Comparison of ENCODE assay signal across 10 cellular contexts in the genomic region with DNA sequence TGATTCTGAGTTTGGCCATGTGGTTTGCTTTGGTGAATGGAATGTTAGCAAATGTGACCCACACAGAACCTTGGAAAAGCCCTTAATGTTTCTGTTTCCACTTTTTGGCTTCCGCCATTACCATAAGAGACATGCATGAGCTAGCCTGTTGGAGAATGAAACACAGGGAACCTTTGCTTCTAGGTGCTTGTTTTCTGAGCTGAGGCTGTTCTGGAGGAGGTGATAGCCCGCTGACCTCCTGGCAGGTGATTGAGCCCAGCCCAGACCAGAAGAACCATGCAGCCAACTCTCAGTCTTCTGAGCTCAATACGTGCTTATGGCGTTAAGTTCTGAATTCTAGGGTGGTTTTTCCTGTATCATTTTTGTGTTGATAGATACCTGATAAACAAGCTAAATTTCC.
DNase-seq lines count a peak whose midpoint lies in the region; ATAC-seq and TF ChIP-seq lines count a peak whose summit lies in the region.
"Had no signal": no experiment of that assay in that cellular context is flagged by ENCODE, and none has a peak within 500 bp of the region (broad histone marks: within the 10 kb centered on the region; RNA-seq: fewer than 3 reads in every experiment).

No MANE protein-coding gene starts in this region.

- no peaks in the 10 kb centered on the region for H3K27me3 Mint-ChIP-seq in CD4-positive, CD25-positive, alpha-beta regulatory T cell
- peaks cover 0 to 2% of the 10 kb centered on the region in 2 donors for H3K27me3 Mint-ChIP-seq in natural killer cell treated with Interleukin-12 subunit alpha and Interleukin-12 subunit beta and Interleukin-15 and Interleukin-18, amount 100 ng/mL, for 72 hours

- H3K9ac ChIP-seq in KMS-11 (peak overlapping the region; percentile 11; the same call in 1 of the 2 replicates), mammary epithelial cell (ENCODE audit: insufficient read depth, low read length) (no peak overlapping the region)

- H3K9me3 Mint-ChIP-seq in CD4-positive, CD25-positive, alpha-beta regulatory T cell = no peaks in the 10 kb centered on the region
- no peaks in the 10 kb centered on the region for H3K9me3 Mint-ChIP-seq in natural killer cell treated with Interleukin-12 subunit alpha and Interleukin-12 subunit beta and Interleukin-15 and Interleukin-18, amount 100 ng/mL, for 72 hours

- no peaks in the 10 kb centered on the region for H3K36me3 ChIP-seq in CD4-positive, CD25-positive, alpha-beta regulatory T cell (ENCODE audit: control insufficient read depth, insufficient read depth, low read length)
- no peaks in the 10 kb centered on the region for H3K36me3 ChIP-seq in KMS-11 (ENCODE audit: insufficient read depth)
- H3K36me3 ChIP-seq in mammary epithelial cell (ENCODE audit: insufficient read depth, low read length) = no peaks in the 10 kb centered on the region
- H3K36me3 ChIP-seq: neutrophil had no signal

- H3K79me2 ChIP-seq in KMS-11 (ENCODE audit: insufficient read depth, low read depth) (no peaks in the 10 kb centered on the region), mammary epithelial cell (ENCODE audit: insufficient read depth, low read length) (no peaks in the 10 kb centered on the region)

- in situ Hi-C loops in mammary epithelial cell (cut with MboI; ENCODE audit: low sequenced_read_pairs in 2 of 2) = no loop called here

- 93% methylated on average over 4 of the region's 4 CpGs for WGBS in mammary epithelial cell (ENCODE audit: low coverage, missing lambda C conversion rate)

- H3K27me3 ChIP-seq in CD4-positive, CD25-positive, alpha-beta regulatory T cell (ENCODE audit: control insufficient read depth, insufficient read depth, low read length) = no peaks in the 10 kb centered on the region
- no peaks in the 10 kb centered on the region for H3K27me3 ChIP-seq in KMS-11 (ENCODE audit: insufficient read depth, low read depth)
- no peaks in the 10 kb centered on the region for H3K27me3 ChIP-seq in mammary epithelial cell (ENCODE audit: insufficient read depth, low read length)
- H3K27me3 ChIP-seq: neutrophil had no signal

- DNase-seq in CD4-positive, CD25-positive, alpha-beta regulatory T cell = no peak
- no peak for DNase-seq in mammary epithelial cell
- DNase-seq in natural killer cell treated with Interleukin-12 subunit alpha and Interleukin-12 subunit beta and Interleukin-15 and Interleukin-18, amount 100 ng/mL, for 72 hours (ENCODE audit: low spot score) = no peak
- no peak for DNase-seq in NCI-H2171 treated with DMSO at 0.1 percent for 48 hours (lab: John Stamatoyannopoulos, UW)
- no peak for DNase-seq in glomerular visceral epithelial cell (ENCODE audit: extremely low spot score)
- DNase-seq in GM19238 (ENCODE audit: insufficient read length, low spot score) = no peak
- DNase-seq: NCI-H526 treated with DMSO at 0.1 percent for 48 hours had no signal

- peak overlapping the region; percentile 86 to 98 (median 93) for H3K27ac Mint-ChIP-seq in CD4-positive, CD25-positive, alpha-beta regulatory T cell
- peak overlapping the region; percentile 87 to 93 for H3K27ac Mint-ChIP-seq in natural killer cell treated with Interleukin-12 subunit alpha and Interleukin-12 subunit beta and Interleukin-15 and Interleukin-18, amount 100 ng/mL, for 72 hours

- no peak for ATAC-seq in CD4-positive, CD25-positive, alpha-beta regulatory T cell (ENCODE audit: low read depth in 2 of 2)
- ATAC-seq in natural killer cell treated with Interleukin-12 subunit alpha and Interleukin-12 subunit beta and Interleukin-15 and Interleukin-18, amount 100 ng/mL, for 72 hours = no peak
- ATAC-seq in HG03432 (IDR thresholded peaks at IDR 0.05; ENCODE audit: unreplicated experiment) = no peak

- BruUV-seq in mammary epithelial cell (replicated peaks; lab: Mats Ljungman, UMichigan) = no TSS peak

- H3K4me2 ChIP-seq in KMS-11 (peak overlapping the region; percentile 53), mammary epithelial cell (ENCODE audit: insufficient read depth, low read depth, low read length) (no peak overlapping the region)

- dilution Hi-C loops in mammary epithelial cell (cut with HindIII; ENCODE audit: low sequenced_read_pairs) = no loop called here

- H2AFZ ChIP-seq in KMS-11 (ENCODE audit: low read depth) (peak overlapping the region; percentile 31), mammary epithelial cell (ENCODE audit: low read depth, low read length) (peak overlapping the region; percentile 85)

- H4K20me1 ChIP-seq in KMS-11 (ENCODE audit: insufficient read depth) (no peaks in the 10 kb centered on the region), mammary epithelial cell (ENCODE audit: insufficient read depth, low read length) (no peaks in the 10 kb centered on the region)

- peak overlapping the region; percentile 51 for H3K4me3 ChIP-seq in CD4-positive, CD25-positive, alpha-beta regulatory T cell (ENCODE audit: low read depth, low read length)
- H3K4me3 ChIP-seq in KMS-11 (IDR thresholded peaks at IDR 0.05; ENCODE audit: insufficient read depth, low read depth, low read length) = no peak overlapping the region
- no peak overlapping the region for H3K4me3 ChIP-seq in mammary epithelial cell (replicated peaks in 1 of 3; ENCODE audit: insufficient read depth in 1 of 3, low read depth in 2 of 3, low read length in 3 of 3)

- TF ChIP-seq CTCF in KMS-11 (conservative IDR thresholded peaks at IDR 0.05; ENCODE audit: low read depth, low read length) (no peak), mammary epithelial cell (conservative IDR thresholded peaks at IDR 0.05 in 1 of 2, IDR thresholded peaks at IDR 0.05 in 1 of 2; ENCODE audit: extremely low read depth in 1 of 2, insufficient read depth in 1 of 2, low read depth in 1 of 2, low read length in 2 of 2) (no peak)

- CTCF ChIA-PET in mammary epithelial cell (lab: Charles Lee; ENCODE audit: low non-redundant PET) = no interaction called here

- peak overlapping the region; percentile 60 for H3K27ac ChIP-seq in CD4-positive, CD25-positive, alpha-beta regulatory T cell (ENCODE audit: insufficient read depth, low read length, poor library complexity, severe bottlenecking)
- H3K27ac ChIP-seq in KMS-11 = peak overlapping the region; percentile 74
- no peak overlapping the region for H3K27ac ChIP-seq in mammary epithelial cell (ENCODE audit: insufficient read depth, low read depth, low read length)
- H3K27ac ChIP-seq: neutrophil had no signal

- no peaks in the 10 kb centered on the region for H3K9me3 ChIP-seq in CD4-positive, CD25-positive, alpha-beta regulatory T cell (ENCODE audit: control insufficient read depth in 2 of 2, low read length in 2 of 2)
- H3K9me3 ChIP-seq in mammary epithelial cell (replicated peaks; ENCODE audit: insufficient read depth, low read length) = no peaks in the 10 kb centered on the region
- H3K9me3 ChIP-seq: neutrophil had no signal

- no peaks in the 10 kb centered on the region for H3K36me3 Mint-ChIP-seq in CD4-positive, CD25-positive, alpha-beta regulatory T cell
- H3K36me3 Mint-ChIP-seq in natural killer cell treated with Interleukin-12 subunit alpha and Interleukin-12 subunit beta and Interleukin-15 and Interleukin-18, amount 100 ng/mL, for 72 hours = no peaks in the 10 kb centered on the region

- intact Hi-C loops in mammary epithelial cell (cut with micrococcal nuclease) = no loop called here

- peak overlapping the region in 3 of 4 donors; percentile 46 to 74 (median 61) for H3K4me3 Mint-ChIP-seq in CD4-positive, CD25-positive, alpha-beta regulatory T cell
- peak overlapping the region; percentile 81 for H3K4me3 Mint-ChIP-seq in natural killer cell treated with Interleukin-12 subunit alpha and Interleukin-12 subunit beta and Interleukin-15 and Interleukin-18, amount 100 ng/mL, for 72 hours

- peaks cover 18% of the 10 kb centered on the region for H3K4me1 ChIP-seq in CD4-positive, CD25-positive, alpha-beta regulatory T cell (ENCODE audit: control insufficient read depth, insufficient read depth, low read length, poor library complexity, severe bottlenecking)
- H3K4me1 ChIP-seq in KMS-11 (ENCODE audit: low read depth, poor library complexity, severe bottlenecking) = peaks cover 32% of the 10 kb centered on the region
- peaks cover 10% of the 10 kb centered on the region for H3K4me1 ChIP-seq in mammary epithelial cell (ENCODE audit: insufficient read depth, low read length)

- H3K4me1 Mint-ChIP-seq in CD4-positive, CD25-positive, alpha-beta regulatory T cell = peaks cover 12 to 38% (median 27%) of the 10 kb centered on the region in 4 donors
- peaks cover 26 to 30% of the 10 kb centered on the region in 2 donors for H3K4me1 Mint-ChIP-seq in natural killer cell treated with Interleukin-12 subunit alpha and Interleukin-12 subunit beta and Interleukin-15 and Interleukin-18, amount 100 ng/mL, for 72 hours (ENCODE audit: low read depth in 2 of 2)
